Comparison of ENCODE assay signal across 12 cellular contexts in the genomic region with DNA sequence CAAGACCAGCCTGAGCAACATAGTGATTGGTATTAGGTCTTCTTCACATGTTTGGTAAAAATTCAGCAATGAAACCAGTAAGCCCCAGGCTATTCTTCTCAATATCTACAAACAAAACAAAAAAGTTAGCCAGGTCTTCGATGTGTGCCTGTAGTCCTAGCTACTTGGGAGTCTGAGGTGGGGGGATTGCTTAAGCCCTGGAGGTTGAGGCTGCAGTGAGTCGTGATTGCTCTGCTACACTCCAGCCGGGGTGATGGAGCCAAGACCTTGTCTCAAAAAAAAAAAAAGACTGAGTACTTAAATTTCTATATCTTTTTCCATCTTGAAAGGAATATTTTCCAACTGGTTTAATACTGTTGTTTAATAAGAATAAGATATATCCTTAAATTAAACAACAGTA.
DNase-seq lines count a peak whose midpoint lies in the region; ATAC-seq and TF ChIP-seq lines count a peak whose summit lies in the region.
"Had no signal": no experiment of that assay in that cellular context is flagged by ENCODE, and none has a peak within 500 bp of the region (broad histone marks: within the 10 kb centered on the region; RNA-seq: fewer than 3 reads in every experiment).

No MANE protein-coding gene starts in this region.

- TF ChIP-seq POLR2A in gastroesophageal sphincter (IDR thresholded peaks at IDR 0.05) (no peak), lower leg skin (IDR thresholded peaks at IDR 0.05) (no peak)

- no peak overlapping the region for H3K4me3 Mint-ChIP-seq in T-cell
- H3K4me3 Mint-ChIP-seq: activated T-cell treated with anti-CD3 and anti-CD28 coated beads, Interleukin-2, amount 50 U/mL, for 4 hours had no signal

- CTCF ChIA-PET in T-cell (lab: Charles Lee) = interaction anchor here in 1 of 2 donors (0.6 to 0.7 kb wide), 2 partner anchors 15 to 76 kb away, joined by 4 to 6 read pairs; no protein-coding TSS in a partner anchor

- no peaks in the 10 kb centered on the region for H3K27me3 Mint-ChIP-seq in T-cell
- H3K27me3 Mint-ChIP-seq: CD4-positive, alpha-beta memory T cell had no signal

- peak overlapping the region; percentile 31 to 77 for H3K27ac Mint-ChIP-seq in T-cell

- TF ChIP-seq CTCF in gastroesophageal sphincter (IDR thresholded peaks at IDR 0.05) (no peak), lower leg skin (IDR thresholded peaks at IDR 0.05) (no peak)

- H3K4me3 ChIP-seq in gastroesophageal sphincter = no peak overlapping the region
- H3K4me3 ChIP-seq in lower leg skin (ENCODE audit: low read depth, poor library complexity, severe bottlenecking) = no peak overlapping the region

- DNase-seq in A172 (ENCODE audit: low spot score) (peak; percentile 42), EH (ENCODE audit: low read depth) (peak; percentile 66), T-cell (no peak), NCI-H2081 (lab: John Stamatoyannopoulos, UW) (no peak), ureter (ENCODE audit: low spot score) (no peak), lower leg skin (ENCODE audit: low spot score in 2 of 2) (no peak)
- DNase-seq: activated T-cell treated with anti-CD3 and anti-CD28 coated beads, Interleukin-2, amount 50 U/mL, for 4 hours; CD4-positive, alpha-beta memory T cell; NCI-H1417; stimulated activated naive CD4-positive, alpha-beta T cell had no signal

- no peaks in the 10 kb centered on the region for H3K9me3 Mint-ChIP-seq in T-cell
- H3K9me3 Mint-ChIP-seq: activated T-cell treated with anti-CD3 and anti-CD28 coated beads, Interleukin-2, amount 50 U/mL, for 4 hours had no signal

- ATAC-seq in T-cell (replicated peaks in 1 of 4) (no peak), gastroesophageal sphincter (no peak), GM19035 (IDR thresholded peaks at IDR 0.05; ENCODE audit: unreplicated experiment) (no peak)
- ATAC-seq: activated T-cell treated with anti-CD3 and anti-CD28 coated beads, Interleukin-2, amount 50 U/mL, for 4 hours had no signal

- POLR2A ChIA-PET in T-cell (lab: Charles Lee) = interaction anchor here in 1 of 2 donors (0.9 kb wide), 1 partner anchor 107 kb away, joined by 5 read pairs; a partner anchor contains a TSS

- H3K27me3 ChIP-seq in gastroesophageal sphincter = no peaks in the 10 kb centered on the region

- H3K4me1 Mint-ChIP-seq in T-cell = peaks cover 78 to 91% (median 88%) of the 10 kb centered on the region in 3 donors

- H3K9me3 ChIP-seq in gastroesophageal sphincter = no peaks in the 10 kb centered on the region

- H3K27ac ChIP-seq in gastroesophageal sphincter = peak overlapping the region; percentile 45 to 74 (median 67)

- H3K36me3 ChIP-seq in gastroesophageal sphincter = no peaks in the 10 kb centered on the region

- H3K36me3 Mint-ChIP-seq in T-cell = peaks cover 64% of the 10 kb centered on the region

- intact Hi-C loops in lower leg skin (cut with DNase I; ENCODE audit: low total_unique reads) = no loop called here

- 37 to 61% methylated on average over 2 to 3 of the region's 3 CpGs for WGBS in gastroesophageal sphincter (ENCODE audit: low coverage in 1 of 2), 2 donors
- WGBS in lower leg skin, 2 donors = 80 to 81% methylated on average over 3 of the region's 3 CpGs

- peaks cover 18 to 97% (median 28%) of the 10 kb centered on the region in 3 donors for H3K4me1 ChIP-seq in gastroesophageal sphincter

- TF ChIP-seq EP300 in gastroesophageal sphincter (IDR thresholded peaks at IDR 0.05) = no peak

Comparison
In these comparisons a context has a peak if more than half of its experiments do, and no peak if none do; other contexts are left out.
1. DNase-seq: peak in A172 (single experiment) and EH (single experiment); none in T-cell (0 of 34), NCI-H2081 (0 of 2), ureter (single experiment) and lower leg skin (0 of 2).